1 cellular context compared by ENCODE assay signal in the genomic region with DNA sequence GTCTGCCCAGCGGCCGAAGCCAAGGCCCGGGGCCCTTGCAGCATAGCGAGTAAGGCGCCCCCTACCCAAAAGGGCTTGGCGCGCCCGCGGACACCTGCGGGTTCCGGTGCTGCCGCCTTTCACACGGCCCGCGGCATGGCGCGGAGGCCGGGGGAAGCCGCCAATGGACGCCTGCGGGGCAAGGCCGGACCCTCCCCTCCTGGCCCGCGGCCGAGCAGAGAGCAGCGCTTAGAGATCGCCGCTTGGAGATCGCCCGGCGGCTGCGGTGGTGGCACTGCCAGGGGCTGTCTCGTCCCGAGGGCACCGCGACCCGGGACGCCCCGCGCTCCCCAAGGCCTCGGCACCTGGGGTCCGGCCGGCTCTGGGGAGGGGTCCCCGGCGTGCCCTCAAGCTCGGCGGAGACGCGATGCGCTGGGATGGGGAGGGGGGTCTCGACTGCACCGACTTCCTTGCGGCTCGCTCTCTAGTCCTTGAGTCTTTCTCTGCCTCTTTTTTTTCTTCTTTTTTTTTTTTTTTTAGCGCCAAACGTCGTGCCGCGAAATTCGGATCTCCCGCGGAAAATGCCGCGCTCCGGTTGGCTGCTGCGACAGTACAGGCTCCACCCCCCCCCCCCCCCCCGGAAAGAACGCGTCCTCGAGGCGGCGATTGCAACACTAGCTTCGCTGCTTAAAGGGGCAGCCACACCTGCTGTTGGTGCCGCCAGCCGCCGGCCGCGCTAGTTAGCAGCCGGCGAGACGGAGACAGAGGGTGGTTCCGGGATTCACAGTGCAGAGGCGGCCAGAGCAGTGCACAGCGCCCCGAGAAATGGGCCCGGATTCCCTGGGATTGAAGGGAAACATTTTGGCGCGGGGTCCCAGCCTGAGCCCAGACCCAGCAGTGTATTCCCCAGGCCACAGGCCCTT.
TF ChIP-seq lines count a peak whose summit lies in the region.

Gene E2F2 (minus strand): TSS at position 484 of the 902 bp plus-strand sequence. CDS start 440 bp downstream, at position 44.

TF ChIP-seq in K562, 482 proteins besides CTCF, POLR2A, EP300 and RAD21 (continued from another document):
- TF ChIP-seq, protein P1, sequence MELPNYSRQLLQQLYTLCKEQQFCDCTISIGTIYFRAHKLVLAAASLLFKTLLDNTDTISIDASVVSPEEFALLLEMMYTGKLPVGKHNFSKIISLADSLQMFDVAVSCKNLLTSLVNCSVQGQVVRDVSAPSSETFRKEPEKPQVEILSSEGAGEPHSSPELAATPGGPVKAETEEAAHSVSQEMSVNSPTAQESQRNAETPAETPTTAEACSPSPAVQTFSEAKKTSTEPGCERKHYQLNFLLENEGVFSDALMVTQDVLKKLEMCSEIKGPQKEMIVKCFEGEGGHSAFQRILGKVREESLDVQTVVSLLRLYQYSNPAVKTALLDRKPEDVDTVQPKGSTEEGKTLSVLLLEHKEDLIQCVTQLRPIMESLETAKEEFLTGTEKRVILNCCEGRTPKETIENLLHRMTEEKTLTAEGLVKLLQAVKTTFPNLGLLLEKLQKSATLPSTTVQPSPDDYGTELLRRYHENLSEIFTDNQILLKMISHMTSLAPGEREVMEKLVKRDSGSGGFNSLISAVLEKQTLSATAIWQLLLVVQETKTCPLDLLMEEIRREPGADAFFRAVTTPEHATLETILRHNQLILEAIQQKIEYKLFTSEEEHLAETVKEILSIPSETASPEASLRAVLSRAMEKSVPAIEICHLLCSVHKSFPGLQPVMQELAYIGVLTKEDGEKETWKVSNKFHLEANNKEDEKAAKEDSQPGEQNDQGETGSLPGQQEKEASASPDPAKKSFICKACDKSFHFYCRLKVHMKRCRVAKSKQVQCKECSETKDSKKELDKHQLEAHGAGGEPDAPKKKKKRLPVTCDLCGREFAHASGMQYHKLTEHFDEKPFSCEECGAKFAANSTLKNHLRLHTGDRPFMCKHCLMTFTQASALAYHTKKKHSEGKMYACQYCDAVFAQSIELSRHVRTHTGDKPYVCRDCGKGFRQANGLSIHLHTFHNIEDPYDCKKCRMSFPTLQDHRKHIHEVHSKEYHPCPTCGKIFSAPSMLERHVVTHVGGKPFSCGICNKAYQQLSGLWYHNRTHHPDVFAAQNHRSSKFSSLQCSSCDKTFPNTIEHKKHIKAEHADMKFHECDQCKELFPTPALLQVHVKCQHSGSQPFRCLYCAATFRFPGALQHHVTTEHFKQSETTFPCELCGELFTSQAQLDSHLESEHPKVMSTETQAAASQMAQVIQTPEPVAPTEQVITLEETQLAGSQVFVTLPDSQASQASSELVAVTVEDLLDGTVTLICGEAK (IDR thresholded peaks at IDR 0.05): peak; percentile 50; the same call in 1 of the 2 replicates
- TF ChIP-seq, protein P1 (CRISPR knock-in tag; IDR thresholded peaks at IDR 0.05): no peak
- TF ChIP-seq NFE2 (IDR thresholded peaks at IDR 0.05; ENCODE audit: low read depth): no peak
- TF ChIP-seq MCM7 (IDR thresholded peaks at IDR 0.05): no peak
- TF ChIP-seq TAF7 (tag; IDR thresholded peaks at IDR 0.05): peak; percentile 43; the same call in 1 of the 2 replicates
- TF ChIP-seq MTA2 (IDR thresholded peaks at IDR 0.05; ENCODE audit: low read depth): no peak
- TF ChIP-seq HEY1 (CRISPR knock-in tag; IDR thresholded peaks at IDR 0.05; ENCODE audit: borderline replicate concordance): no peak
- TF ChIP-seq RUNX1 (IDR thresholded peaks at IDR 0.05; ENCODE audit: low read depth): no peak
- TF ChIP-seq MED1 (CRISPR knock-in tag; IDR thresholded peaks at IDR 0.05; ENCODE audit: borderline replicate concordance): no peak
